Comparison of ENCODE assay signal across 1 cellular context in the genomic region with DNA sequence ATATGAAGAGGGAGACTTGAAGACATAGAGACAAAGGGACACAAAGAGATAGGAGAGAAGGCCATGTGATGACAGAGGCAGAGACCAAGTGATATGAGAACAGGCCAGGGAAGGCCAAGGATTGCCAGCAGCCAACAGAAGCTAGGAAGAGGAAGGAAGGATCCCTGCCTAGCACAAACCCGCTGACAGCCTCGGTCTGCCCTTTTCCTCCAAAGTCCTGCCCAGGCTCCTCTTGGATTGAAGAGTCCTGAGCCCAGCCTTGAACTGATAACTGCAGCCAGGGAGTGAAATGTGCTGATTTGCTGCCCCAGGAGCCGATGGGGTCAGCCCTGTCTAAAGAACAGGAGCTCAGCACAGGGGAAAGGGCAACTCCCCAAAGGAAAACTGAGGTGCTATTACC.
TF ChIP-seq lines count a peak whose summit lies in the region.

No MANE protein-coding gene starts in this region.

TF ChIP-seq in HepG2, 621 proteins besides CTCF, POLR2A, EP300 and RAD21 (continued from another document):
- TF ChIP-seq, protein P1, sequence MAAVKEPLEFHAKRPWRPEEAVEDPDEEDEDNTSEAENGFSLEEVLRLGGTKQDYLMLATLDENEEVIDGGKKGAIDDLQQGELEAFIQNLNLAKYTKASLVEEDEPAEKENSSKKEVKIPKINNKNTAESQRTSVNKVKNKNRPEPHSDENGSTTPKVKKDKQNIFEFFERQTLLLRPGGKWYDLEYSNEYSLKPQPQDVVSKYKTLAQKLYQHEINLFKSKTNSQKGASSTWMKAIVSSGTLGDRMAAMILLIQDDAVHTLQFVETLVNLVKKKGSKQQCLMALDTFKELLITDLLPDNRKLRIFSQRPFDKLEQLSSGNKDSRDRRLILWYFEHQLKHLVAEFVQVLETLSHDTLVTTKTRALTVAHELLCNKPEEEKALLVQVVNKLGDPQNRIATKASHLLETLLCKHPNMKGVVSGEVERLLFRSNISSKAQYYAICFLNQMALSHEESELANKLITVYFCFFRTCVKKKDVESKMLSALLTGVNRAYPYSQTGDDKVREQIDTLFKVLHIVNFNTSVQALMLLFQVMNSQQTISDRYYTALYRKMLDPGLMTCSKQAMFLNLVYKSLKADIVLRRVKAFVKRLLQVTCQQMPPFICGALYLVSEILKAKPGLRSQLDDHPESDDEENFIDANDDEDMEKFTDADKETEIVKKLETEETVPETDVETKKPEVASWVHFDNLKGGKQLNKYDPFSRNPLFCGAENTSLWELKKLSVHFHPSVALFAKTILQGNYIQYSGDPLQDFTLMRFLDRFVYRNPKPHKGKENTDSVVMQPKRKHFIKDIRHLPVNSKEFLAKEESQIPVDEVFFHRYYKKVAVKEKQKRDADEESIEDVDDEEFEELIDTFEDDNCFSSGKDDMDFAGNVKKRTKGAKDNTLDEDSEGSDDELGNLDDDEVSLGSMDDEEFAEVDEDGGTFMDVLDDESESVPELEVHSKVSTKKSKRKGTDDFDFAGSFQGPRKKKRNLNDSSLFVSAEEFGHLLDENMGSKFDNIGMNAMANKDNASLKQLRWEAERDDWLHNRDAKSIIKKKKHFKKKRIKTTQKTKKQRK (IDR thresholded peaks at IDR 0.05; ENCODE audit: low read length) = no peak
- TF ChIP-seq, protein P2, sequence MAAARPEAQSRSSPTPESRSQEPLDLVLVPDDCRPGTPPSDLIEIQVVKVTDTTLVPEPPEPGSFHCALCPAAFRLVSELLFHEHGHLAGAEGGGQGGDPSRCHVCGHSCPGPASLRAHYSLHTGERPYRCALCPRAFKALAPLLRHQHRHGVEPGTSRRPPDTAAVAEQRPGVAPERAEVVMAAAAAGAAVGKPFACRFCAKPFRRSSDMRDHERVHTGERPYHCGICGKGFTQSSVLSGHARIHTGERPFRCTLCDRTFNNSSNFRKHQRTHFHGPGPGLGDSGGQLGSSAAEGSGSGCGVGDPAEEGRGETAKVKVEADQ (CRISPR knock-in tag; IDR thresholded peaks at IDR 0.05; ENCODE audit: borderline replicate concordance) = no peak
- no peak for TF ChIP-seq GZF1 (CRISPR knock-in tag; IDR thresholded peaks at IDR 0.05)
